Comparison of ENCODE assay signal across 8 cellular contexts in the genomic region with DNA sequence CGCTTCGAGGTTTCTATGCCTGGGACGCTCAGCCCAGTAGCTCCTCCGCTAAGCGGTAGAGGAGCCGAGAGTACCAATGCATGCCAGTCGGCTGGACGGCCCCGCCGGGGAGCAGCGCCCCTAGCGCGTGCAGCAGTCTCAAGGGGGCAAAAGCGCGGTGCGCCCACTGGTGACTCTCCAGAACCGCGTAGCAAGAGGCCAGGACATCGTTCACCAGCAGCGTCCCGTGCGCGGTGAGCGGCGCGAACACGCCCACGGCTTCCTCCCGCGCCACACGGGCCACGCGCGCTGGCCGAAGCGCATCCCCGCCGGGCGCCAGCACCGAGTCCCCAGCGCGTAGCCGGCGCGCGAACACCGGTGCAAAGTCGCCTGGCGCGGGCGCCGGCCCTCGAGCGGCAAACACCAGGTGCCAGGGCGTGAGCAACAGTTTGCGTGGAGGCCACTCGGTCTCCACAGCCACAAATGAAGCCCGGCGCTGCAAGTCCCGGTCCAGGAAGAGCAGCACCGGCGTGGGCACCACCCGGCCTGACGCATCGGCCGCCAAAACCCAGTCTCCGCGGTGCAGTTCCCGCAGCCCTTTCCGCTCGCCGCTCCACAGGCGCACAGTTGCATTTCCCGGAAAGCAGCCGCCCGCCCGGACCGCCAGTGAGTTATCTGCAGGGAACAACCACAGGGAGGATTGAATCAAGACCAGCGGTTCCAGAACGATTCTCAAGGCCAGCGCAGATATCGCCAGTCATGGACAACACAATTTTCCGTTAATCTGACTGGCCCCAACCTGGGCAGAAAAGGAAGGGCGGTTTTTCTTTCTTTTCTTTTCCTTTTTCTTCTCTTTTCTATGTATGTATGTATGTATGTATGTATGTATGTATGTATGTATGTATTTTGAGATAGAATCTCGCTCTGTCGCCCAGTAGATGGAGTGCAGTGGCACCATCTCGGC.
DNase-seq lines count a peak whose midpoint lies in the region; ATAC-seq and TF ChIP-seq lines count a peak whose summit lies in the region.

No MANE protein-coding gene starts in this region.

- H3K4me1 Mint-ChIP-seq in stimulated activated effector memory CD8-positive, alpha-beta T cell treated with anti-CD3 and anti-CD28 coated beads, Interleukin-12 subunit alpha, Interleukin-12 subunit beta, amount 100 ng/mL, for 72 hours, result peaks cover 56% of the 10 kb centered on the region

- no peaks in the 10 kb centered on the region for H3K9me3 Mint-ChIP-seq in stimulated activated effector memory CD8-positive, alpha-beta T cell treated with anti-CD3 and anti-CD28 coated beads, Interleukin-12 subunit alpha, Interleukin-12 subunit beta, amount 100 ng/mL, for 72 hours

- DNase-seq in GM10248 (ENCODE audit: extremely low spot score) (no peak), NCI-H748 treated with DMSO at 0.1 percent for 48 hours (lab: John Stamatoyannopoulos, UW) (peak; percentile 33), astrocyte of the cerebellum (ENCODE audit: low read depth) (no peak), iris pigment epithelial cell (ENCODE audit: low read depth) (peak; percentile 45), hippocampal formation (lab: John Stamatoyannopoulos, UW) (no peak), NCI-H2029 (lab: John Stamatoyannopoulos, UW) (no peak)
- peak in 1 of 2 donors; percentile 68 for DNase-seq in stimulated activated effector memory CD8-positive, alpha-beta T cell treated with anti-CD3 and anti-CD28 coated beads, Interleukin-12 subunit alpha, Interleukin-12 subunit beta, amount 100 ng/mL, for 72 hours (ENCODE audit: low spot score in 2 of 2)

- CTCF ChIA-PET in GM10248 (lab: Yijun Ruan, JAX), result interaction anchor here (1.5 to 12.8 kb wide), 7 partner anchors 11 to 123 kb away, joined by 4 to 369 read pairs (median 81); a partner anchor contains a TSS

- H3K27ac Mint-ChIP-seq in stimulated activated effector memory CD8-positive, alpha-beta T cell treated with anti-CD3 and anti-CD28 coated beads, Interleukin-12 subunit alpha, Interleukin-12 subunit beta, amount 100 ng/mL, for 72 hours, result no peak overlapping the region

- peak overlapping the region; percentile 32 for H3K4me3 ChIP-seq in astrocyte of the cerebellum (ENCODE audit: low read depth, low read length)

- H3K4me3 Mint-ChIP-seq in stimulated activated effector memory CD8-positive, alpha-beta T cell treated with anti-CD3 and anti-CD28 coated beads, Interleukin-12 subunit alpha, Interleukin-12 subunit beta, amount 100 ng/mL, for 72 hours, result peak overlapping the region; percentile 65

- TF ChIP-seq CTCF in GM10248 (IDR thresholded peaks at IDR 0.05; ENCODE audit: control extremely low read depth, extremely low read depth, low read depth, missing control alignments), result peak; percentile 5
- peak; percentile 40 for TF ChIP-seq CTCF in astrocyte of the cerebellum (IDR thresholded peaks at IDR 0.05; ENCODE audit: low read depth, low read length, missing control alignments)

- in situ Hi-C loops in astrocyte of the cerebellum (cut with HindIII; ENCODE audit: low sequenced_read_pairs), result no loop called here

- peak; percentile 40 for ATAC-seq in stimulated activated effector memory CD8-positive, alpha-beta T cell treated with anti-CD3 and anti-CD28 coated beads, Interleukin-12 subunit alpha, Interleukin-12 subunit beta, amount 100 ng/mL, for 72 hours
- ATAC-seq in HG03432 (IDR thresholded peaks at IDR 0.05; ENCODE audit: unreplicated experiment), result no peak

- POLR2A ChIA-PET in GM10248 (lab: Yijun Ruan, JAX), result no interaction called here

- H3K36me3 Mint-ChIP-seq in stimulated activated effector memory CD8-positive, alpha-beta T cell treated with anti-CD3 and anti-CD28 coated beads, Interleukin-12 subunit alpha, Interleukin-12 subunit beta, amount 100 ng/mL, for 72 hours, result no peaks in the 10 kb centered on the region

Comparison
In these comparisons a context has a peak if more than half of its experiments do, and no peak if none do; other contexts are left out.
1. DNase-seq: peak in NCI-H748 treated with DMSO at 0.1 percent for 48 hours (single experiment) and iris pigment epithelial cell (single experiment); none in GM10248 (single experiment), astrocyte of the cerebellum (single experiment), hippocampal formation (0 of 2) and NCI-H2029 (single experiment).